In the genomic region with DNA sequence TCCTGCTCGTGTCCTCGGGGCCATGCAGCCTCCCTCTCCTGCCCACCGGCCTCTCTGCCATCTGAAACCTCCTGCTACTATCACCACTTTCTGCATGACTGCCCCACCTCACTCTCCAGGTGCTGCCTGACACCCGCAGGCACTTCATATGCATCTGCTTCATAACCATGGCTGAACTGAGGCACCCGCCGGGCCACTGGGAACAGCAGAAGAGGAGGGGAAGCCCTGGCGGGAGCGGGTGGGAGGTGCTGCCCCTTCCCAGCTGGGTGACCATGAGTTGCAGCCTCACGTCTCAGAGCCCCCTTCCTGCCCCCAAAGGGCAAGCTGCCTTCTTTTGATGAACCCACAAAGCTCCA, we compare ENCODE assay signal across 2 cellular contexts.
TF ChIP-seq lines count a peak whose summit lies in the region.

No MANE protein-coding gene starts in this region.

TF ChIP-seq in IMR-90, 13 proteins besides CTCF, POLR2A, EP300 and RAD21:
- TF ChIP-seq FOS (IDR thresholded peaks at IDR 0.05; ENCODE audit: low read depth, low read length) = no peak
- TF ChIP-seq, protein P1, sequence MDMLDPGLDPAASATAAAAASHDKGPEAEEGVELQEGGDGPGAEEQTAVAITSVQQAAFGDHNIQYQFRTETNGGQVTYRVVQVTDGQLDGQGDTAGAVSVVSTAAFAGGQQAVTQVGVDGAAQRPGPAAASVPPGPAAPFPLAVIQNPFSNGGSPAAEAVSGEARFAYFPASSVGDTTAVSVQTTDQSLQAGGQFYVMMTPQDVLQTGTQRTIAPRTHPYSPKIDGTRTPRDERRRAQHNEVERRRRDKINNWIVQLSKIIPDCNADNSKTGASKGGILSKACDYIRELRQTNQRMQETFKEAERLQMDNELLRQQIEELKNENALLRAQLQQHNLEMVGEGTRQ (IDR thresholded peaks at IDR 0.05; ENCODE audit: low read depth, low read length) = no peak
- TF ChIP-seq NFE2L2 (IDR thresholded peaks at IDR 0.05; ENCODE audit: low read depth, low read length) = no peak
- no peak for TF ChIP-seq MAZ (IDR thresholded peaks at IDR 0.05; ENCODE audit: borderline replicate concordance, low read depth, low read length)
- no peak for TF ChIP-seq BHLHE40 (IDR thresholded peaks at IDR 0.05; ENCODE audit: low read depth, low read length)
- no peak for TF ChIP-seq CHD1 (IDR thresholded peaks at IDR 0.05; ENCODE audit: low read depth, low read length)

TF ChIP-seq in GM12878, 131 proteins besides CTCF, POLR2A, EP300 and RAD21:
- TF ChIP-seq, protein P2, sequence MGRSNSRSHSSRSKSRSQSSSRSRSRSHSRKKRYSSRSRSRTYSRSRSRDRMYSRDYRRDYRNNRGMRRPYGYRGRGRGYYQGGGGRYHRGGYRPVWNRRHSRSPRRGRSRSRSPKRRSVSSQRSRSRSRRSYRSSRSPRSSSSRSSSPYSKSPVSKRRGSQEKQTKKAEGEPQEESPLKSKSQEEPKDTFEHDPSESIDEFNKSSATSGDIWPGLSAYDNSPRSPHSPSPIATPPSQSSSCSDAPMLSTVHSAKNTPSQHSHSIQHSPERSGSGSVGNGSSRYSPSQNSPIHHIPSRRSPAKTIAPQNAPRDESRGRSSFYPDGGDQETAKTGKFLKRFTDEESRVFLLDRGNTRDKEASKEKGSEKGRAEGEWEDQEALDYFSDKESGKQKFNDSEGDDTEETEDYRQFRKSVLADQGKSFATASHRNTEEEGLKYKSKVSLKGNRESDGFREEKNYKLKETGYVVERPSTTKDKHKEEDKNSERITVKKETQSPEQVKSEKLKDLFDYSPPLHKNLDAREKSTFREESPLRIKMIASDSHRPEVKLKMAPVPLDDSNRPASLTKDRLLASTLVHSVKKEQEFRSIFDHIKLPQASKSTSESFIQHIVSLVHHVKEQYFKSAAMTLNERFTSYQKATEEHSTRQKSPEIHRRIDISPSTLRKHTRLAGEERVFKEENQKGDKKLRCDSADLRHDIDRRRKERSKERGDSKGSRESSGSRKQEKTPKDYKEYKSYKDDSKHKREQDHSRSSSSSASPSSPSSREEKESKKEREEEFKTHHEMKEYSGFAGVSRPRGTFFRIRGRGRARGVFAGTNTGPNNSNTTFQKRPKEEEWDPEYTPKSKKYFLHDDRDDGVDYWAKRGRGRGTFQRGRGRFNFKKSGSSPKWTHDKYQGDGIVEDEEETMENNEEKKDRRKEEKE (IDR thresholded peaks at IDR 0.05) = no peak
- TF ChIP-seq, protein P3, sequence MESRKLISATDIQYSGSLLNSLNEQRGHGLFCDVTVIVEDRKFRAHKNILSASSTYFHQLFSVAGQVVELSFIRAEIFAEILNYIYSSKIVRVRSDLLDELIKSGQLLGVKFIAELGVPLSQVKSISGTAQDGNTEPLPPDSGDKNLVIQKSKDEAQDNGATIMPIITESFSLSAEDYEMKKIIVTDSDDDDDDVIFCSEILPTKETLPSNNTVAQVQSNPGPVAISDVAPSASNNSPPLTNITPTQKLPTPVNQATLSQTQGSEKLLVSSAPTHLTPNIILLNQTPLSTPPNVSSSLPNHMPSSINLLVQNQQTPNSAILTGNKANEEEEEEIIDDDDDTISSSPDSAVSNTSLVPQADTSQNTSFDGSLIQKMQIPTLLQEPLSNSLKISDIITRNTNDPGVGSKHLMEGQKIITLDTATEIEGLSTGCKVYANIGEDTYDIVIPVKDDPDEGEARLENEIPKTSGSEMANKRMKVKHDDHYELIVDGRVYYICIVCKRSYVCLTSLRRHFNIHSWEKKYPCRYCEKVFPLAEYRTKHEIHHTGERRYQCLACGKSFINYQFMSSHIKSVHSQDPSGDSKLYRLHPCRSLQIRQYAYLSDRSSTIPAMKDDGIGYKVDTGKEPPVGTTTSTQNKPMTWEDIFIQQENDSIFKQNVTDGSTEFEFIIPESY (IDR thresholded peaks at IDR 0.05) = no peak
- TF ChIP-seq, protein P4, sequence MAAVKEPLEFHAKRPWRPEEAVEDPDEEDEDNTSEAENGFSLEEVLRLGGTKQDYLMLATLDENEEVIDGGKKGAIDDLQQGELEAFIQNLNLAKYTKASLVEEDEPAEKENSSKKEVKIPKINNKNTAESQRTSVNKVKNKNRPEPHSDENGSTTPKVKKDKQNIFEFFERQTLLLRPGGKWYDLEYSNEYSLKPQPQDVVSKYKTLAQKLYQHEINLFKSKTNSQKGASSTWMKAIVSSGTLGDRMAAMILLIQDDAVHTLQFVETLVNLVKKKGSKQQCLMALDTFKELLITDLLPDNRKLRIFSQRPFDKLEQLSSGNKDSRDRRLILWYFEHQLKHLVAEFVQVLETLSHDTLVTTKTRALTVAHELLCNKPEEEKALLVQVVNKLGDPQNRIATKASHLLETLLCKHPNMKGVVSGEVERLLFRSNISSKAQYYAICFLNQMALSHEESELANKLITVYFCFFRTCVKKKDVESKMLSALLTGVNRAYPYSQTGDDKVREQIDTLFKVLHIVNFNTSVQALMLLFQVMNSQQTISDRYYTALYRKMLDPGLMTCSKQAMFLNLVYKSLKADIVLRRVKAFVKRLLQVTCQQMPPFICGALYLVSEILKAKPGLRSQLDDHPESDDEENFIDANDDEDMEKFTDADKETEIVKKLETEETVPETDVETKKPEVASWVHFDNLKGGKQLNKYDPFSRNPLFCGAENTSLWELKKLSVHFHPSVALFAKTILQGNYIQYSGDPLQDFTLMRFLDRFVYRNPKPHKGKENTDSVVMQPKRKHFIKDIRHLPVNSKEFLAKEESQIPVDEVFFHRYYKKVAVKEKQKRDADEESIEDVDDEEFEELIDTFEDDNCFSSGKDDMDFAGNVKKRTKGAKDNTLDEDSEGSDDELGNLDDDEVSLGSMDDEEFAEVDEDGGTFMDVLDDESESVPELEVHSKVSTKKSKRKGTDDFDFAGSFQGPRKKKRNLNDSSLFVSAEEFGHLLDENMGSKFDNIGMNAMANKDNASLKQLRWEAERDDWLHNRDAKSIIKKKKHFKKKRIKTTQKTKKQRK (IDR thresholded peaks at IDR 0.05; ENCODE audit: low read depth, low read length) = no peak
- TF ChIP-seq NR2C1 (IDR thresholded peaks at IDR 0.05) (no peak), SIX5 (IDR thresholded peaks at IDR 0.05; ENCODE audit: low read depth, low read length, severe bottlenecking) (no peak), SRF (IDR thresholded peaks at IDR 0.05; ENCODE audit: low read depth in 2 of 2, low read length in 2 of 2) (no peak), ZNF24 (IDR thresholded peaks at IDR 0.05) (no peak), MEF2B (IDR thresholded peaks at IDR 0.05; ENCODE audit: partially characterized antibody, poor library complexity, severe bottlenecking) (no peak), RCOR1 (conservative IDR thresholded peaks at IDR 0.05; ENCODE audit: low read depth, low read length) (no peak), HDAC6 (IDR thresholded peaks at IDR 0.05; ENCODE audit: unreplicated experiment) (no peak), TCF7 (IDR thresholded peaks at IDR 0.05; ENCODE audit: borderline replicate concordance) (no peak), KLF5 (IDR thresholded peaks at IDR 0.05; ENCODE audit: partially characterized antibody) (no peak), RAD51 (IDR thresholded peaks at IDR 0.05) (no peak), BACH1 (IDR thresholded peaks at IDR 0.05; ENCODE audit: borderline replicate concordance) (no peak), HDGF (IDR thresholded peaks at IDR 0.05) (no peak), ASH2L (IDR thresholded peaks at IDR 0.05; ENCODE audit: borderline replicate concordance, low read depth) (no peak), MYC (IDR thresholded peaks at IDR 0.05; ENCODE audit: insufficient read depth, insufficient read length, insufficient replicate concordance, low read length, severe bottlenecking) (no peak)
- TF ChIP-seq, protein P5, sequence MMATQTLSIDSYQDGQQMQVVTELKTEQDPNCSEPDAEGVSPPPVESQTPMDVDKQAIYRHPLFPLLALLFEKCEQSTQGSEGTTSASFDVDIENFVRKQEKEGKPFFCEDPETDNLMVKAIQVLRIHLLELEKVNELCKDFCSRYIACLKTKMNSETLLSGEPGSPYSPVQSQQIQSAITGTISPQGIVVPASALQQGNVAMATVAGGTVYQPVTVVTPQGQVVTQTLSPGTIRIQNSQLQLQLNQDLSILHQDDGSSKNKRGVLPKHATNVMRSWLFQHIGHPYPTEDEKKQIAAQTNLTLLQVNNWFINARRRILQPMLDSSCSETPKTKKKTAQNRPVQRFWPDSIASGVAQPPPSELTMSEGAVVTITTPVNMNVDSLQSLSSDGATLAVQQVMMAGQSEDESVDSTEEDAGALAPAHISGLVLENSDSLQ (IDR thresholded peaks at IDR 0.05) = no peak
- TF ChIP-seq, protein P6, sequence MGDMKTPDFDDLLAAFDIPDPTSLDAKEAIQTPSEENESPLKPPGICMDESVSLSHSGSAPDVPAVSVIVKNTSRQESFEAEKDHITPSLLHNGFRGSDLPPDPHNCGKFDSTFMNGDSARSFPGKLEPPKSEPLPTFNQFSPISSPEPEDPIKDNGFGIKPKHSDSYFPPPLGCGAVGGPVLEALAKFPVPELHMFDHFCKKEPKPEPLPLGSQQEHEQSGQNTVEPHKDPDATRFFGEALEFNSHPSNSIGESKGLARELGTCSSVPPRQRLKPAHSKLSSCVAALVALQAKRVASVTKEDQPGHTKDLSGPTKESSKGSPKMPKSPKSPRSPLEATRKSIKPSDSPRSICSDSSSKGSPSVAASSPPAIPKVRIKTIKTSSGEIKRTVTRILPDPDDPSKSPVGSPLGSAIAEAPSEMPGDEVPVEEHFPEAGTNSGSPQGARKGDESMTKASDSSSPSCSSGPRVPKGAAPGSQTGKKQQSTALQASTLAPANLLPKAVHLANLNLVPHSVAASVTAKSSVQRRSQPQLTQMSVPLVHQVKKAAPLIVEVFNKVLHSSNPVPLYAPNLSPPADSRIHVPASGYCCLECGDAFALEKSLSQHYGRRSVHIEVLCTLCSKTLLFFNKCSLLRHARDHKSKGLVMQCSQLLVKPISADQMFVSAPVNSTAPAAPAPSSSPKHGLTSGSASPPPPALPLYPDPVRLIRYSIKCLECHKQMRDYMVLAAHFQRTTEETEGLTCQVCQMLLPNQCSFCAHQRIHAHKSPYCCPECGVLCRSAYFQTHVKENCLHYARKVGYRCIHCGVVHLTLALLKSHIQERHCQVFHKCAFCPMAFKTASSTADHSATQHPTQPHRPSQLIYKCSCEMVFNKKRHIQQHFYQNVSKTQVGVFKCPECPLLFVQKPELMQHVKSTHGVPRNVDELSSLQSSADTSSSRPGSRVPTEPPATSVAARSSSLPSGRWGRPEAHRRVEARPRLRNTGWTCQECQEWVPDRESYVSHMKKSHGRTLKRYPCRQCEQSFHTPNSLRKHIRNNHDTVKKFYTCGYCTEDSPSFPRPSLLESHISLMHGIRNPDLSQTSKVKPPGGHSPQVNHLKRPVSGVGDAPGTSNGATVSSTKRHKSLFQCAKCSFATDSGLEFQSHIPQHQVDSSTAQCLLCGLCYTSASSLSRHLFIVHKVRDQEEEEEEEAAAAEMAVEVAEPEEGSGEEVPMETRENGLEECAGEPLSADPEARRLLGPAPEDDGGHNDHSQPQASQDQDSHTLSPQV (IDR thresholded peaks at IDR 0.05) = no peak
TF ChIP-seq in GM12878: peak in this region for 0.
